8 cellular contexts compared by ENCODE assay signal in genomic region chr2:172095905-172096660, GRCh38. TPM values are rescaled to one million over a fixed set of nuclear protein-coding genes. Genes with fewer than 3 reads are reported as not detected.
DNase-seq lines count a peak whose midpoint lies in the region; ATAC-seq, FAIRE-seq and TF ChIP-seq lines count a peak whose summit lies in the region.

No MANE protein-coding gene starts in this region.

- peak overlapping the region; percentile 91 for H3K4me2 ChIP-seq in keratinocyte (ENCODE audit: control insufficient read depth, extremely low read depth, insufficient read depth, low read depth, low read length)

- H3K27me3 ChIP-seq in BE2C (peaks cover 100% of the 10 kb centered on the region), keratinocyte (ENCODE audit: control insufficient read depth, extremely low read depth, insufficient read depth, low read length) (peaks cover 38% of the 10 kb centered on the region)

- peak; percentile 23; the same call in 1 of the 2 replicates for TF ChIP-seq CTCF in BE2C (IDR thresholded peaks at IDR 0.05; ENCODE audit: low read depth, low read length)
- peak; percentile 82 for TF ChIP-seq CTCF in HEK293 (tag by site-specific recombination; IDR thresholded peaks at IDR 0.05)
- peak in 1 of 3 experiments; percentile 30 for TF ChIP-seq CTCF in keratinocyte (optimal IDR thresholded peaks at IDR 0.05 in 1 of 3, IDR thresholded peaks at IDR 0.05 in 1 of 3, conservative IDR thresholded peaks at IDR 0.05 in 1 of 3; ENCODE audit: extremely low read depth in 1 of 3, insufficient read depth in 2 of 3, low read length in 3 of 3)

- H3K9ac ChIP-seq in keratinocyte (ENCODE audit: control insufficient read depth, extremely low read depth, insufficient read depth, low read length), result peak overlapping the region; percentile 88

- H3K9me3 ChIP-seq in BE2C (no peaks in the 10 kb centered on the region), HEK293 (ENCODE audit: control insufficient read depth, insufficient read depth, low read depth, low read length) (no peaks in the 10 kb centered on the region), keratinocyte (ENCODE audit: control insufficient read depth, low read depth, low read length) (no peaks in the 10 kb centered on the region)

- H3K36me3 ChIP-seq in BE2C (no peaks in the 10 kb centered on the region), HEK293 (ENCODE audit: control insufficient read depth in 2 of 2, insufficient read depth in 1 of 2, low read length in 2 of 2) (peaks cover 0 to 19% of the 10 kb centered on the region in 2 experiments; a peak in 1 of 3 replicates), keratinocyte (ENCODE audit: control insufficient read depth in 2 of 2, extremely low read depth in 1 of 2, insufficient read depth in 2 of 2, low read length in 2 of 2) (no peaks in the 10 kb centered on the region)

- peak overlapping the region; percentile 79 for H2AFZ ChIP-seq in keratinocyte (ENCODE audit: control insufficient read depth, low read length)

- POLR2A ChIA-PET in HEK293 (lab: Yijun Ruan, JAX), result interaction anchor here (0.8 to 8.7 kb wide), 15 partner anchors 12 to 203 kb away, joined by 3 to 147 read pairs (median 6); partner anchors contain the start of genes DLX1, HAT1 and SLC25A12

- no peak for FAIRE-seq in keratinocyte (lab: Jason Lieb, UNC)

- H3K9me1 ChIP-seq in keratinocyte (ENCODE audit: control insufficient read depth, extremely low read depth, insufficient read depth, low read length), result no peaks in the 10 kb centered on the region

- H3K4me1 ChIP-seq in BE2C (no peaks in the 10 kb centered on the region), HEK293 (ENCODE audit: control insufficient read depth, insufficient read depth, low read length) (peaks cover 12% of the 10 kb centered on the region), keratinocyte (ENCODE audit: control insufficient read depth, extremely low read depth, insufficient read depth, low read length) (peaks cover 49% of the 10 kb centered on the region)

- dilution Hi-C loops in keratinocyte (cut with MboI; ENCODE audit: extremely low pct_ligation_motif_present, low sequenced_read_pairs), result no loop called here

- H3K79me2 ChIP-seq in keratinocyte (ENCODE audit: control insufficient read depth, insufficient read depth, low read length), result no peaks in the 10 kb centered on the region

- no peaks in the 10 kb centered on the region for H4K20me1 ChIP-seq in keratinocyte (ENCODE audit: control insufficient read depth, extremely low read depth, insufficient read depth, low read length)

- CTCF ChIA-PET in HEK293 (lab: Yijun Ruan, JAX), result interaction anchor here (0.5 to 2.3 kb wide), 6 partner anchors 11 to 387 kb away, joined by 3 to 9 read pairs (median 3); partner anchors contain the start of gene DLX1

- DNase-seq in BE2C (no peak), keratinocyte (ENCODE audit: low read depth, low spot score) (no peak), left lobe of liver (ENCODE audit: low spot score) (no peak)
- DNase-seq in activated CD8-positive, alpha-beta memory T cell treated with anti-CD3 and anti-CD28 coated beads, Interleukin-2, amount 50 U/mL, for 48 hours, result peak; percentile 54

- ATAC-seq in GM18502 (IDR thresholded peaks at IDR 0.05; ENCODE audit: poor library complexity, unreplicated experiment) (no peak), HG03354 (IDR thresholded peaks at IDR 0.05; ENCODE audit: poor library complexity, severe bottlenecking, unreplicated experiment) (no peak), GM19023 (IDR thresholded peaks at IDR 0.05; ENCODE audit: unreplicated experiment) (no peak), left lobe of liver (no peak)

- peak overlapping the region; percentile 29; the same call in 1 of the 2 replicates for H3K4me3 ChIP-seq in BE2C (ENCODE audit: low read depth, low read length)
- H3K4me3 ChIP-seq in HEK293 (ENCODE audit: low read depth, low read length), result peak overlapping the region; percentile 83
- H3K4me3 ChIP-seq in keratinocyte (ENCODE audit: control insufficient read depth in 2 of 3, extremely low read depth in 1 of 3, insufficient read depth in 2 of 3, low read depth in 1 of 3, low read length in 3 of 3), result peak overlapping the region; percentile 45 to 72 (median 71)

- H3K27ac ChIP-seq in HEK293 (ENCODE audit: extremely low read depth, low read depth, low read length) (peak overlapping the region; percentile 99), keratinocyte (ENCODE audit: control insufficient read depth, insufficient read depth, low read length) (peak overlapping the region; percentile 92)

TF ChIP-seq in HEK293, 187 proteins besides CTCF, POLR2A, EP300 and RAD21 (continues in another document):
- 0 out of 2 replicates have a peak, but pooled peaks have one; percentile 19 for TF ChIP-seq SP2 (tag by site-specific recombination; IDR thresholded peaks at IDR 0.05)
- TF ChIP-seq ZFHX2 (tag by site-specific recombination; conservative IDR thresholded peaks at IDR 0.05), result peak; percentile 48
- peak; percentile 79 for TF ChIP-seq ZNF366 (tag by site-specific recombination; conservative IDR thresholded peaks at IDR 0.05)
- peak; percentile 54; the same call in 1 of the 2 replicates for TF ChIP-seq ZBTB17 (tag by site-specific recombination; IDR thresholded peaks at IDR 0.05)
- TF ChIP-seq PRDM1 (tag by site-specific recombination; IDR thresholded peaks at IDR 0.05), result 0 out of 2 replicates have a peak, but pooled peaks have one; percentile 7
- no peak for TF ChIP-seq HOXD13 (CRISPR knock-in tag; IDR thresholded peaks at IDR 0.05; ENCODE audit: borderline replicate concordance)
- TF ChIP-seq EGR2 (tag by site-specific recombination; IDR thresholded peaks at IDR 0.05; ENCODE audit: low read depth), result peak; percentile 48; the same call in 1 of the 2 replicates
- TF ChIP-seq, protein P1, sequence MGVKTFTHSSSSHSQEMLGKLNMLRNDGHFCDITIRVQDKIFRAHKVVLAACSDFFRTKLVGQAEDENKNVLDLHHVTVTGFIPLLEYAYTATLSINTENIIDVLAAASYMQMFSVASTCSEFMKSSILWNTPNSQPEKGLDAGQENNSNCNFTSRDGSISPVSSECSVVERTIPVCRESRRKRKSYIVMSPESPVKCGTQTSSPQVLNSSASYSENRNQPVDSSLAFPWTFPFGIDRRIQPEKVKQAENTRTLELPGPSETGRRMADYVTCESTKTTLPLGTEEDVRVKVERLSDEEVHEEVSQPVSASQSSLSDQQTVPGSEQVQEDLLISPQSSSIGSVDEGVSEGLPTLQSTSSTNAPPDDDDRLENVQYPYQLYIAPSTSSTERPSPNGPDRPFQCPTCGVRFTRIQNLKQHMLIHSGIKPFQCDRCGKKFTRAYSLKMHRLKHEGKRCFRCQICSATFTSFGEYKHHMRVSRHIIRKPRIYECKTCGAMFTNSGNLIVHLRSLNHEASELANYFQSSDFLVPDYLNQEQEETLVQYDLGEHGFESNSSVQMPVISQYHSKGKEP (tag by site-specific recombination; IDR thresholded peaks at IDR 0.05), result no peak
- 0 out of 2 replicates have a peak, but pooled peaks have one; percentile 27 for TF ChIP-seq KLF1 (tag by site-specific recombination; IDR thresholded peaks at IDR 0.05)
- no peak for TF ChIP-seq ZBTB8A (tag by site-specific recombination; IDR thresholded peaks at IDR 0.05)
- peak; percentile 40; the same call in 1 of the 2 replicates for TF ChIP-seq ZNF341 (tag by site-specific recombination; IDR thresholded peaks at IDR 0.05; ENCODE audit: low read depth)
- TF ChIP-seq SCRT2 (tag by site-specific recombination; IDR thresholded peaks at IDR 0.05), result peak; percentile 78
- TF ChIP-seq ZNF24 (tag by site-specific recombination; IDR thresholded peaks at IDR 0.05), result no peak
- no peak for TF ChIP-seq ZBTB6 (tag by site-specific recombination; IDR thresholded peaks at IDR 0.05)
- TF ChIP-seq ZNF76 (tag by site-specific recombination; IDR thresholded peaks at IDR 0.05; ENCODE audit: borderline replicate concordance, low read depth), result 0 out of 2 replicates have a peak, but pooled peaks have one; percentile 50

RNA-seq across cellular contexts. Expression of gene DLX2, which starts 6.6 kb away (rescaled TPM):
- not detected for polyA plus RNA-seq in BE2C (2012; ENCODE audit: insufficient read depth, insufficient read length, low read depth)
- 0.26 to 0.31 TPM (median 0.29 TPM) in 3 replicates for polyA plus RNA-seq in keratinocyte
- polyA plus RNA-seq in keratinocyte (2011; ENCODE audit: low read depth), result 1.3 TPM
- 0.32 and 0.61 TPM in 2 replicates for polyA plus RNA-seq in keratinocyte (2011; cell fraction: cytosol; rRNA removed)
- polyA plus RNA-seq in keratinocyte (2011; cell fraction: nucleus; rRNA removed), result 2.2 and 3.3 TPM in 2 replicates
- 0.77 and 3.1 TPM in 2 replicates for polyA plus RNA-seq in keratinocyte (2012; ENCODE audit: low replicate concordance)
- 0.10 to 0.33 TPM in 2 of 3 replicates, not detected in the other for polyA minus RNA-seq in keratinocyte
- 0.96 TPM for polyA minus RNA-seq in keratinocyte (2011; cell fraction: cytosol; rRNA and poly(A)+ RNA removed)
- polyA minus RNA-seq in keratinocyte (2011; cell fraction: nucleus; rRNA and poly(A)+ RNA removed), result 0.74 and 1.4 TPM in 2 replicates
- not detected for total RNA-seq in left lobe of liver

RNA-seq across cellular contexts. Expression of gene DLX1, which starts 10.8 kb away (rescaled TPM):
- 1.4 TPM for polyA plus RNA-seq in BE2C (2012; ENCODE audit: insufficient read depth, insufficient read length, low read depth)
- 0.68 to 1.5 TPM (median 0.88 TPM) in 3 replicates for polyA plus RNA-seq in keratinocyte
- polyA plus RNA-seq in keratinocyte (2011; ENCODE audit: low read depth), result 0.39 TPM
- 0.62 and 0.81 TPM in 2 replicates for polyA plus RNA-seq in keratinocyte (2011; cell fraction: cytosol; rRNA removed)
- polyA plus RNA-seq in keratinocyte (2011; cell fraction: nucleus; rRNA removed), result 1.7 and 2.8 TPM in 2 replicates
- polyA plus RNA-seq in keratinocyte (2012; ENCODE audit: low replicate concordance), result 0.48 and 1.5 TPM in 2 replicates
- 0.32 to 2.0 TPM (median 0.99 TPM) in 3 replicates for polyA minus RNA-seq in keratinocyte
- not detected for polyA minus RNA-seq in keratinocyte (2011; cell fraction: cytosol; rRNA and poly(A)+ RNA removed)
- polyA minus RNA-seq in keratinocyte (2011; cell fraction: nucleus; rRNA and poly(A)+ RNA removed), result 0.54 and 0.63 TPM in 2 replicates
- not detected for total RNA-seq in left lobe of liver

Comparison
In these comparisons a context has a peak if more than half of its experiments do, and no peak if none do; other contexts are left out.
1. H3K4me3 ChIP-seq: peak in every context shown above with its lines; median percentile 83 in HEK293; 71 in keratinocyte; 29 in BE2C.